21 cellular contexts compared by ENCODE assay signal in genomic region chr7:113891828-113892227, GRCh38. TPM values are rescaled to one million over a fixed set of nuclear protein-coding genes. Genes with fewer than 3 reads are reported as not detected.
DNase-seq lines count a peak whose midpoint lies in the region; ATAC-seq and TF ChIP-seq lines count a peak whose summit lies in the region.
"Had no signal": no experiment of that assay in that cellular context is flagged by ENCODE, and none has a peak within 500 bp of the region (broad histone marks: within the 10 kb centered on the region; RNA-seq: fewer than 3 reads in every experiment).

No MANE protein-coding gene starts in this region.

- H3K4me3 ChIP-seq in heart right ventricle (no peak overlapping the region), astrocyte of the spinal cord (ENCODE audit: low read depth, low read length) (no peak overlapping the region)
- H3K4me3 ChIP-seq: tibial artery had no signal

- peaks cover 0 to 24% (median 0%) of the 10 kb centered on the region in 9 donors for H3K4me1 ChIP-seq in heart right ventricle
- H3K4me1 ChIP-seq: tibial artery had no signal

- no peaks in the 10 kb centered on the region for H3K9me3 ChIP-seq in heart right ventricle
- H3K9me3 ChIP-seq: tibial artery had no signal

- 44 to 68% methylated on average over 1 of the region's 1 CpG for WGBS in heart right ventricle, 2 donors

- DNase-seq in heart right ventricle (no peak), cardiac septum (ENCODE audit: low spot score) (no peak), astrocyte of the spinal cord (ENCODE audit: low read depth, low spot score) (peak; percentile 77), glomerular endothelial cell (ENCODE audit: extremely low read depth, low read depth, low spot score) (peak; percentile 23), AG08396 (ENCODE audit: low spot score) (no peak), NCI-H2171 (lab: John Stamatoyannopoulos, UW) (no peak)
- DNase-seq: activated CD4-positive, alpha-beta T cell treated with anti-CD3 and anti-CD28 coated beads, Interleukin-2, amount 10 ng/mL, durations not matched to agents 7 days and 5 days; activated T-cell treated with anti-CD3 and anti-CD28 coated beads, Interleukin-2, amount 50 U/mL, for 72 hours; amygdala; Calu3; endodermal cell; NCI-H1092 treated with DMSO at 0.1 percent for 48 hours; NCI-H524; stimulated activated CD4-positive, alpha-beta T cell treated with anti-CD3 and anti-CD28 coated beads, Interleukin-15, amount 100 ng/mL, for 24 hours; tibial artery had no signal

- peak in 4 of 8 donors; percentile 37 to 68 (median 57) for ATAC-seq in heart right ventricle
- ATAC-seq in GM18867 (IDR thresholded peaks at IDR 0.05; ENCODE audit: unreplicated experiment): no peak
- no peak for ATAC-seq in GM21526 (IDR thresholded peaks at IDR 0.05; ENCODE audit: low FRiP score, unreplicated experiment)
- ATAC-seq: activated T-cell treated with anti-CD3 and anti-CD28 coated beads, Interleukin-2, amount 50 U/mL, for 72 hours; Panc1 had no signal

- no peaks in the 10 kb centered on the region for H3K27me3 ChIP-seq in heart right ventricle
- H3K27me3 ChIP-seq: tibial artery had no signal

- peak overlapping the region in 6 of 10 donors; percentile 7 to 63 (median 46) for H3K27ac ChIP-seq in heart right ventricle
- H3K27ac ChIP-seq: tibial artery had no signal

- in situ Hi-C loops in astrocyte of the spinal cord (cut with HindIII; ENCODE audit: low sequenced_read_pairs): no loop called here

- TF ChIP-seq CTCF in heart right ventricle (IDR thresholded peaks at IDR 0.05) (no peak), astrocyte of the spinal cord (IDR thresholded peaks at IDR 0.05; ENCODE audit: low read depth, low read length) (no peak)

- H3K36me3 ChIP-seq in heart right ventricle: no peaks in the 10 kb centered on the region
- H3K36me3 ChIP-seq: tibial artery had no signal

- intact Hi-C loops in heart right ventricle (cut with DNase I): loop anchor here in 1 of 10 donors (5.0 kb wide), 1 partner anchor 100 kb away; no protein-coding TSS in a partner anchor
- intact Hi-C loops in cardiac septum (cut with DNase I): no loop called here

RNA-seq across cellular contexts. Expression of gene PPP1R3A, which starts 27.0 kb away (rescaled TPM):
- total RNA-seq in heart right ventricle: 100 to 1,000 TPM in 8 of 10 donors, 10 to 100 TPM in 2; 75.7 to 156 (median 129) TPM
- polyA plus RNA-seq in heart right ventricle: 10 to 100 TPM in 1 of 2 donors, 1 to 10 TPM in 1; 6.6 to 22.6 TPM
- total RNA-seq in cardiac septum: 74.8 TPM
- not detected in 2 replicates for total RNA-seq in glomerular endothelial cell
- total RNA-seq: activated CD4-positive, alpha-beta T cell treated with anti-CD3 and anti-CD28 coated beads, Interleukin-2, amount 10 ng/mL, durations not matched to agents 7 days and 5 days; activated T-cell treated with anti-CD3 and anti-CD28 coated beads, Interleukin-2, amount 50 U/mL, for 72 hours; Calu3; endodermal cell; mesenteric fat pad; osteoblast; T-helper 2 cell treated with Interferon-gamma antibody and Interleukin-4, amounts not matched to agents 100 ng/mL and 5 ng/mL, for 36 hours had no signal

Comparison
In these comparisons a context has a peak if more than half of its experiments do, and no peak if none do; other contexts are left out.
1. DNase-seq: peak in astrocyte of the spinal cord (single experiment) and glomerular endothelial cell (single experiment); none in heart right ventricle (0 of 2), cardiac septum (single experiment), AG08396 (single experiment) and NCI-H2171 (single experiment).
2. RNA of gene PPP1R3A, which starts 27.0 kb away (total RNA-seq): 75.7 to 156 TPM in heart right ventricle and 74.8 TPM in cardiac septum (single experiment); not detected in glomerular endothelial cell; every median in the first group is over 10 times any median in the second.